ENCODE assay signal across 22 cellular contexts in genomic region chr17:50710650-50711049, GRCh38. TPM values are rescaled to one million over a fixed set of nuclear protein-coding genes. Genes with fewer than 3 reads are reported as not detected.
DNase-seq lines count a peak whose midpoint lies in the region; ATAC-seq and TF ChIP-seq lines count a peak whose summit lies in the region.
"Had no signal": no experiment of that assay in that cellular context is flagged by ENCODE, and none has a peak within 500 bp of the region (broad histone marks: within the 10 kb centered on the region; RNA-seq: fewer than 3 reads in every experiment).

No MANE protein-coding gene starts in this region.

- no peaks in the 10 kb centered on the region for H3K9me3 ChIP-seq in CD8-positive, alpha-beta memory T cell (ENCODE audit: low read length)
- H3K9me3 ChIP-seq: BE2C, MG63 had no signal

- CTCF ChIA-PET in CD8-positive, alpha-beta memory T cell (lab: Charles Lee) = no interaction called here

- H3K27me3 ChIP-seq in CD8-positive, alpha-beta memory T cell (ENCODE audit: insufficient read depth, low read length, poor library complexity, severe bottlenecking) = no peaks in the 10 kb centered on the region
- H3K27me3 ChIP-seq: BE2C, MG63 had no signal

- TF ChIP-seq CTCF in progenitor cell of endocrine pancreas (IDR thresholded peaks at IDR 0.05; ENCODE audit: unreplicated experiment) (no peak), omental fat pad (IDR thresholded peaks at IDR 0.05) (no peak)

- H3K9me3 Mint-ChIP-seq in CD8-positive, alpha-beta memory T cell = no peaks in the 10 kb centered on the region
- no peaks in the 10 kb centered on the region for H3K9me3 Mint-ChIP-seq in activated T-helper 17 cell treated with anti-CD3 and anti-CD28 coated beads, Interleukin-2, amount 50 U/mL, for 72 hours
- no peaks in the 10 kb centered on the region for H3K9me3 Mint-ChIP-seq in progenitor cell of endocrine pancreas (ENCODE audit: low read depth)
- H3K9me3 Mint-ChIP-seq: H9 had no signal

- H3K4me1 Mint-ChIP-seq in CD8-positive, alpha-beta memory T cell = peaks cover 22 to 43% (median 33%) of the 10 kb centered on the region in 3 donors
- H3K4me1 Mint-ChIP-seq in activated T-helper 17 cell treated with anti-CD3 and anti-CD28 coated beads, Interleukin-2, amount 50 U/mL, for 72 hours = peaks cover 11% of the 10 kb centered on the region
- peaks cover 13% of the 10 kb centered on the region for H3K4me1 Mint-ChIP-seq in progenitor cell of endocrine pancreas (ENCODE audit: low read depth)

- ATAC-seq in activated T-helper 17 cell treated with anti-CD3 and anti-CD28 coated beads, Interleukin-2, amount 50 U/mL, for 72 hours (replicated peaks) = no peak
- no peak for ATAC-seq in omental fat pad (ENCODE audit: low FRiP score)
- ATAC-seq: HepG2, Panc1, Right ventricle myocardium inferior had no signal

- H3K4me1 ChIP-seq in CD8-positive, alpha-beta memory T cell (ENCODE audit: insufficient read depth, low read length) = peaks cover 22% of the 10 kb centered on the region

- no peaks in the 10 kb centered on the region for H3K36me3 ChIP-seq in CD8-positive, alpha-beta memory T cell (ENCODE audit: insufficient read depth, low read length)

- H3K4me3 Mint-ChIP-seq in CD8-positive, alpha-beta memory T cell = peak overlapping the region in 1 of 7 donors; percentile 92
- H3K4me3 Mint-ChIP-seq in activated T-helper 17 cell treated with anti-CD3 and anti-CD28 coated beads, Interleukin-2, amount 50 U/mL, for 72 hours = no peak overlapping the region
- H3K4me3 Mint-ChIP-seq in progenitor cell of endocrine pancreas (ENCODE audit: low read depth) = no peak overlapping the region
- H3K4me3 Mint-ChIP-seq: H9 had no signal

- H3K27ac Mint-ChIP-seq in CD8-positive, alpha-beta memory T cell = peak overlapping the region in 5 of 8 donors; percentile 19 to 87 (median 51)
- peak overlapping the region; percentile 94 for H3K27ac Mint-ChIP-seq in activated T-helper 17 cell treated with anti-CD3 and anti-CD28 coated beads, Interleukin-2, amount 50 U/mL, for 72 hours
- peak overlapping the region; percentile 21 for H3K27ac Mint-ChIP-seq in progenitor cell of endocrine pancreas

- H3K36me3 Mint-ChIP-seq in CD8-positive, alpha-beta memory T cell = peaks cover 0 to 9% (median 0%) of the 10 kb centered on the region in 3 donors
- peaks cover 14% of the 10 kb centered on the region for H3K36me3 Mint-ChIP-seq in activated T-helper 17 cell treated with anti-CD3 and anti-CD28 coated beads, Interleukin-2, amount 50 U/mL, for 72 hours (ENCODE audit: low read depth)
- H3K36me3 Mint-ChIP-seq in progenitor cell of endocrine pancreas (ENCODE audit: insufficient read depth) = no peaks in the 10 kb centered on the region

- DNase-seq in NCI-H82 (lab: John Stamatoyannopoulos, UW) (peak; percentile 68), NCI-H82 treated with DMSO at 0.1 percent for 48 hours (lab: John Stamatoyannopoulos, UW; ENCODE audit: unreplicated experiment) (no peak), progenitor cell of endocrine pancreas (ENCODE audit: low spot score, unreplicated experiment) (no peak), NCI-H524 (lab: John Stamatoyannopoulos, UW) (no peak), omental fat pad (ENCODE audit: low spot score) (no peak), KBM-7 (no peak)
- DNase-seq in CD8-positive, alpha-beta memory T cell = no peak
- DNase-seq: BE2C, GF-D8, H9, MG63, NCI-H1092, NCI-H146, NCI-H2081, NCI-H774 had no signal

- POLR2A ChIA-PET in CD8-positive, alpha-beta memory T cell (lab: Charles Lee) = no interaction called here

- no peaks in the 10 kb centered on the region for H3K27me3 Mint-ChIP-seq in CD8-positive, alpha-beta memory T cell
- H3K27me3 Mint-ChIP-seq in activated T-helper 17 cell treated with anti-CD3 and anti-CD28 coated beads, Interleukin-2, amount 50 U/mL, for 72 hours = no peaks in the 10 kb centered on the region
- peaks cover 3% of the 10 kb centered on the region for H3K27me3 Mint-ChIP-seq in progenitor cell of endocrine pancreas

- no peak overlapping the region for H3K27ac ChIP-seq in CD8-positive, alpha-beta memory T cell (ENCODE audit: low read depth, low read length)

- in situ Hi-C loops in KBM-7 (cut with MboI; ENCODE audit: low pct_unique_long_range_greater_than_20kb, low sequenced_read_pairs) = no loop called here

- H3K4me3 ChIP-seq in CD8-positive, alpha-beta memory T cell (ENCODE audit: low read length) = no peak overlapping the region
- H3K4me3 ChIP-seq: MG63 had no signal

RNA-seq across cellular contexts. Expression of gene ANKRD40, which starts 2.9 kb away (rescaled TPM):
- total RNA-seq in CD8-positive, alpha-beta memory T cell = 10 to 100 TPM; 48.2 to 48.5 TPM
- polyA plus RNA-seq in CD8-positive, alpha-beta memory T cell = 6.6 TPM
- 10 to 100 TPM; 13.0 to 29.9 TPM for total RNA-seq in activated T-helper 17 cell treated with anti-CD3 and anti-CD28 coated beads, Interleukin-2, amount 50 U/mL, for 72 hours
- 39.0 and 39.2 TPM in 2 replicates for total RNA-seq in progenitor cell of endocrine pancreas
- 10 to 100 TPM; 55.7 to 82.4 (median 61.8) TPM for total RNA-seq in omental fat pad

RNA-seq across cellular contexts. Expression of gene LUC7L3, which starts 8.8 kb away (rescaled TPM):
- total RNA-seq in CD8-positive, alpha-beta memory T cell = 100 to 1,000 TPM; 113 to 120 TPM
- 72.5 TPM for polyA plus RNA-seq in CD8-positive, alpha-beta memory T cell
- total RNA-seq in activated T-helper 17 cell treated with anti-CD3 and anti-CD28 coated beads, Interleukin-2, amount 50 U/mL, for 72 hours = 100 to 1,000 TPM; 113 to 142 TPM
- total RNA-seq in progenitor cell of endocrine pancreas (168 and 184 TPM in 2 replicates), omental fat pad (10 to 100 TPM; 44.2 to 88.7 (median 55.2) TPM)

RNA-seq across cellular contexts. Expression of gene ANKRD40CL, which starts 56.7 kb away (rescaled TPM):
- not detected for total RNA-seq in CD8-positive, alpha-beta memory T cell
- polyA plus RNA-seq in CD8-positive, alpha-beta memory T cell = not detected
- not detected for total RNA-seq in activated T-helper 17 cell treated with anti-CD3 and anti-CD28 coated beads, Interleukin-2, amount 50 U/mL, for 72 hours
- total RNA-seq in progenitor cell of endocrine pancreas = not detected in 2 replicates
- total RNA-seq in omental fat pad = not detected
- total RNA-seq: Daoy, H9, NCI-H460, Right ventricle myocardium inferior had no signal
- polyA plus RNA-seq: AG04450 had no signal

Comparison
In these comparisons a context has a peak if more than half of its experiments do, and no peak if none do; other contexts are left out.
1. H3K27ac Mint-ChIP-seq: peak in every context shown above with its lines; median percentile 94 in activated T-helper 17 cell treated with anti-CD3 and anti-CD28 coated beads, Interleukin-2, amount 50 U/mL, for 72 hours; 51 in CD8-positive, alpha-beta memory T cell; 21 in progenitor cell of endocrine pancreas.